In genomic region chr5:160831801-160832200, GRCh38 we compare ENCODE assay signal across 37 cellular contexts. TPM values are rescaled to one million over a fixed set of nuclear protein-coding genes. Genes with fewer than 3 reads are reported as not detected.
"Had no signal": no experiment of that assay in that cellular context is flagged by ENCODE, and none has a peak within 500 bp of the region (broad histone marks: within the 10 kb centered on the region; RNA-seq: fewer than 3 reads in every experiment).

No MANE protein-coding gene starts in this region.

- H3K4me3 ChIP-seq: adrenal gland, body of pancreas, breast epithelium had no signal

- H3K36me3 ChIP-seq: adrenal gland, brain microvascular endothelial cell, breast epithelium had no signal

- H3K27me3 ChIP-seq: adrenal gland, body of pancreas, brain microvascular endothelial cell, breast epithelium had no signal

- H3K27ac ChIP-seq: adrenal gland, body of pancreas, brain microvascular endothelial cell, breast epithelium, VCaP had no signal

- H3K9me3 ChIP-seq: body of pancreas had no signal

- DNase-seq: activated B cell treated with CpG ODN at 0.5 μM for 24 hours; activated CD4-positive, alpha-beta memory T cell treated with anti-CD3 and anti-CD28 coated beads for 36 hours; activated CD4-positive, alpha-beta T cell treated with anti-CD3 and anti-CD28 coated beads for 4 hours; activated CD4-positive, alpha-beta T cell treated with anti-CD3 and anti-CD28 coated beads, Interleukin-2, amount 10 ng/mL, durations not matched to agents 24 days and 14 days; activated CD4-positive, alpha-beta T cell treated with anti-CD3 and anti-CD28 coated beads, Interleukin-2, amount 50 U/mL, for 1 hour; activated CD4-positive, alpha-beta T cell treated with anti-CD3 and anti-CD28 coated beads, Interleukin-2, amount 50 U/mL, for 4 hours; activated CD4-positive, CD25-positive, alpha-beta regulatory T cell treated with anti-CD3 and anti-CD28 coated beads, Interleukin-2, amount 50 U/mL, for 72 hours; activated CD8-positive, alpha-beta memory T cell treated with anti-CD3 and anti-CD28 coated beads, Interleukin-2, amount 50 U/mL, for 4 hours; activated CD8-positive, alpha-beta T cell treated with anti-CD3 and anti-CD28 coated beads for 36 hours; activated effector memory CD4-positive, alpha-beta T cell treated with anti-CD3 and anti-CD28 coated beads, Interleukin-2, amount 50 U/mL, for 16 hours; activated gamma-delta T cell treated with Interleukin-2 at 50 U/mL for 16 hours; activated naive CD4-positive, alpha-beta T cell; activated naive CD4-positive, alpha-beta T cell treated with anti-CD3 and anti-CD28 coated beads for 36 hours; activated naive CD4-positive, alpha-beta T cell treated with anti-CD3 and anti-CD28 coated beads, Interleukin-2, amount 50 U/mL, for 16 hours; activated naive CD8-positive, alpha-beta T cell treated with anti-CD3 and anti-CD28 coated beads for 36 hours; activated T-cell treated with anti-CD3 and anti-CD28 coated beads for 4 hours; activated T-cell treated with anti-CD3 and anti-CD28 coated beads, Interleukin-2, amount 50 U/mL, for 1 hour; activated T-cell treated with anti-CD3 and anti-CD28 coated beads, Interleukin-2, amount 50 U/mL, for 4 hours; activated T-cell treated with anti-CD3 and anti-CD28 coated beads, Interleukin-2, amount 50 U/mL, for 72 hours; adrenal gland; amniotic stem cell; aorta; body of pancreas; brain microvascular endothelial cell; central memory CD4-positive, alpha-beta T cell; cerebellar nuclear complex; T-helper 1 cell; T-helper 2 cell; T-helper 9 cell had no signal

- H3K4me1 ChIP-seq: adrenal gland, body of pancreas, breast epithelium had no signal

RNA-seq across cellular contexts. Expression of gene ATP10B, which starts 20.2 kb away (rescaled TPM):
- total RNA-seq: activated B cell treated with CpG ODN at 0.5 μM for 24 hours; activated CD4-positive, alpha-beta memory T cell treated with anti-CD3 and anti-CD28 coated beads for 36 hours; activated CD4-positive, alpha-beta T cell treated with anti-CD3 and anti-CD28 coated beads, Interleukin-2, amount 10 ng/mL, durations not matched to agents 24 days and 14 days; activated CD8-positive, alpha-beta memory T cell treated with anti-CD3 and anti-CD28 coated beads for 36 hours; activated CD8-positive, alpha-beta T cell treated with anti-CD3 and anti-CD28 coated beads for 36 hours; activated naive CD4-positive, alpha-beta T cell treated with anti-CD3 and anti-CD28 coated beads for 36 hours; activated naive CD4-positive, alpha-beta T cell treated with anti-CD3 and anti-CD28 coated beads, Interleukin-2, amount 50 U/mL, for 72 hours; activated naive CD8-positive, alpha-beta T cell treated with anti-CD3 and anti-CD28 coated beads for 36 hours; activated T-cell treated with anti-CD3 and anti-CD28 coated beads, Interleukin-2, amount 50 U/mL, for 72 hours; activated T-helper 1 cell treated with anti-CD3 and anti-CD28 coated beads, Interleukin-12 subunit alpha, Interleukin-12 subunit beta, Interleukin-2, Interleukin-4 antibody, amounts not matched to agents 30 ng/mL and 10 ng/mL and 1 ng/mL, durations not matched to agents 14 hours and 24 hours and 36 hours; activated T-helper 17 cell treated with anti-CD3 and anti-CD28 coated beads, Interleukin-2, amount 50 U/mL, for 72 hours; astrocyte; cardiac septum had no signal
